In genomic region chr21:16651956-16652355, GRCh38 we compare ENCODE assay signal across 34 cellular contexts.
"Had no signal": no experiment of that assay in that cellular context is flagged by ENCODE, and none has a peak within 500 bp of the region (broad histone marks: within the 10 kb centered on the region; RNA-seq: fewer than 3 reads in every experiment).

No MANE protein-coding gene starts in this region.

- DNase-seq: activated B cell treated with CpG ODN at 0.5 μM for 24 hours; activated CD4-positive, alpha-beta memory T cell treated with anti-CD3 and anti-CD28 coated beads for 36 hours; activated CD4-positive, alpha-beta T cell treated with anti-CD3 and anti-CD28 coated beads for 4 hours; activated CD4-positive, alpha-beta T cell treated with anti-CD3 and anti-CD28 coated beads, Interleukin-2, amount 10 ng/mL, durations not matched to agents 24 days and 14 days; activated CD4-positive, alpha-beta T cell treated with anti-CD3 and anti-CD28 coated beads, Interleukin-2, amount 50 U/mL, for 1 hour; activated CD4-positive, alpha-beta T cell treated with anti-CD3 and anti-CD28 coated beads, Interleukin-2, amount 50 U/mL, for 4 hours; activated CD4-positive, CD25-positive, alpha-beta regulatory T cell treated with anti-CD3 and anti-CD28 coated beads, Interleukin-2, amount 50 U/mL, for 72 hours; activated CD8-positive, alpha-beta memory T cell treated with anti-CD3 and anti-CD28 coated beads, Interleukin-2, amount 50 U/mL, for 4 hours; activated CD8-positive, alpha-beta T cell treated with anti-CD3 and anti-CD28 coated beads for 36 hours; activated effector memory CD4-positive, alpha-beta T cell treated with anti-CD3 and anti-CD28 coated beads, Interleukin-2, amount 50 U/mL, for 16 hours; activated gamma-delta T cell treated with Interleukin-2 at 50 U/mL for 16 hours; activated naive CD4-positive, alpha-beta T cell; activated naive CD4-positive, alpha-beta T cell treated with anti-CD3 and anti-CD28 coated beads for 36 hours; activated naive CD4-positive, alpha-beta T cell treated with anti-CD3 and anti-CD28 coated beads, Interleukin-2, amount 50 U/mL, for 16 hours; activated naive CD8-positive, alpha-beta T cell treated with anti-CD3 and anti-CD28 coated beads for 36 hours; activated T-cell treated with anti-CD3 and anti-CD28 coated beads for 4 hours; activated T-cell treated with anti-CD3 and anti-CD28 coated beads, Interleukin-2, amount 50 U/mL, for 1 hour; activated T-cell treated with anti-CD3 and anti-CD28 coated beads, Interleukin-2, amount 50 U/mL, for 4 hours; activated T-cell treated with anti-CD3 and anti-CD28 coated beads, Interleukin-2, amount 50 U/mL, for 72 hours; adrenal gland; amniotic stem cell; aorta; body of pancreas; brain microvascular endothelial cell; cerebellar nuclear complex; T-helper 1 cell; T-helper 2 cell; T-helper 9 cell had no signal

- H3K36me3 ChIP-seq: adrenal gland, brain microvascular endothelial cell, breast epithelium had no signal

- H3K4me3 ChIP-seq: adrenal gland, body of pancreas, breast epithelium had no signal

- H3K9me3 ChIP-seq: adrenal gland, body of pancreas, breast epithelium had no signal

- H3K27ac ChIP-seq: adrenal gland, body of pancreas, brain microvascular endothelial cell, breast epithelium, VCaP had no signal

- H3K27me3 ChIP-seq: adrenal gland, body of pancreas, brain microvascular endothelial cell, breast epithelium had no signal

- FAIRE-seq: astrocyte, TTC549 had no signal

- ATAC-seq: activated CD8-positive, alpha-beta T cell treated with anti-CD3 and anti-CD28 coated beads for 36 hours; activated naive CD4-positive, alpha-beta T cell treated with anti-CD3 and anti-CD28 coated beads, Interleukin-2, amount 50 U/mL, for 72 hours; activated T-cell treated with anti-CD3 and anti-CD28 coated beads, Interleukin-2, amount 50 U/mL, for 4 hours; activated T-cell treated with anti-CD3 and anti-CD28 coated beads, Interleukin-2, amount 50 U/mL, for 72 hours; activated T-helper 17 cell treated with anti-CD3 and anti-CD28 coated beads, Interleukin-2, amount 50 U/mL, for 72 hours; body of pancreas had no signal

- H3K4me1 ChIP-seq: adrenal gland, body of pancreas, breast epithelium had no signal
